ENCODE assay signal across 32 cellular contexts in the genomic region with DNA sequence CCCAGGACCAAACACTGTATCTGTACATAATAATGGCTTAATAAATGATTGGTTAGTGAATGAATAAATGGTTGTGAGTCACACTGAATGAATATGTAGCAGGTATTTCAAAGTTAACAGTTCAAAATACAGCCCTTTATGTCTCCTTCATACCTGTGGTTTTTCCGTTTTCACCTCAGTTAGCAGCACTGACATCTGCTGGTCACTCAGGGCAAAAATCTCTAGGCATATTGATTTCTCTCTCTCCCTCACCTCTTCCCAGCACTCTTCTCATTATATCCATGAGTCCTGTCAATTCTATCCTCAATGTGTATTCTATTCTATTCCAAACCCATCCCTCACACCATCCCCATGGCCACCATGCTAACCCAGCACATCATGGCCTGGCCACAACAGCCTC.
A peak's percentile ranks its signal among the peaks of the same experiment; 100 is the strongest.
DNase-seq lines count a peak whose midpoint lies in the region; ATAC-seq and TF ChIP-seq lines count a peak whose summit lies in the region.
"Had no signal": no experiment of that assay in that cellular context is flagged by ENCODE, and none has a peak within 500 bp of the region (broad histone marks: within the 10 kb centered on the region; RNA-seq: fewer than 3 reads in every experiment).

No MANE protein-coding gene starts in this region.

- H4K20me1 ChIP-seq in OCI-LY1 (ENCODE audit: insufficient read depth, low read length) (no peaks in the 10 kb centered on the region), neural cell (ENCODE audit: insufficient read depth) (no peaks in the 10 kb centered on the region)

- TF ChIP-seq RAD21 in neural cell (conservative IDR thresholded peaks at IDR 0.05), result peak; percentile 37

- H3K36me3 Mint-ChIP-seq in endodermal cell (ENCODE audit: low read depth), result peaks cover 5% of the 10 kb centered on the region
- peaks cover 2% of the 10 kb centered on the region for H3K36me3 Mint-ChIP-seq in activated naive CD4-positive, alpha-beta T cell treated with anti-CD3 and anti-CD28 coated beads, Interleukin-2, amount 10 ng/mL, durations not matched to agents 7 days and 5 days

- H3K4me2 ChIP-seq in OCI-LY1 (ENCODE audit: low read length) (no peak overlapping the region), neural cell (ENCODE audit: low read length) (no peak overlapping the region)

- H3K4me3 ChIP-seq in OCI-LY1 (ENCODE audit: low read depth, low read length, poor library complexity, severe bottlenecking), result no peak overlapping the region
- no peak overlapping the region for H3K4me3 ChIP-seq in endodermal cell (ENCODE audit: low read length)
- H3K4me3 ChIP-seq in neural cell (ENCODE audit: low read length), result no peak overlapping the region
- no peak overlapping the region for H3K4me3 ChIP-seq in suprapubic skin
- H3K4me3 ChIP-seq: GM12878, lung, SK-N-MC had no signal

- H3F3A ChIP-seq in OCI-LY1 (ENCODE audit: insufficient read depth, low read length) (no peaks in the 10 kb centered on the region), neural cell (ENCODE audit: insufficient read depth, low read length, poor library complexity, severe bottlenecking) (no peaks in the 10 kb centered on the region)

- H3K4me1 ChIP-seq in OCI-LY1 (ENCODE audit: insufficient read depth, low read length, severe bottlenecking), result no peaks in the 10 kb centered on the region
- H3K4me1 ChIP-seq in endodermal cell (ENCODE audit: control insufficient read depth, insufficient read depth, low read length), result no peaks in the 10 kb centered on the region
- peaks cover 5% of the 10 kb centered on the region for H3K4me1 ChIP-seq in suprapubic skin
- H3K4me1 ChIP-seq: pancreas had no signal

- TF ChIP-seq EP300 in neural cell (conservative IDR thresholded peaks at IDR 0.05; ENCODE audit: poor library complexity, severe bottlenecking) (no peak), suprapubic skin (IDR thresholded peaks at IDR 0.05) (no peak)

- no peaks in the 10 kb centered on the region for H3K79me2 ChIP-seq in OCI-LY1 (ENCODE audit: insufficient read depth, low read length)
- H3K79me2 ChIP-seq in neural cell (replicated peaks; ENCODE audit: insufficient read depth, low read length), result no peaks in the 10 kb centered on the region

- H3K9me2 ChIP-seq in OCI-LY1 (ENCODE audit: low read depth, low read length) (no peaks in the 10 kb centered on the region), neural cell (ENCODE audit: insufficient read depth, low read length) (no peaks in the 10 kb centered on the region)

- H3K36me3 ChIP-seq in OCI-LY1 (ENCODE audit: insufficient read depth, low read length) (no peaks in the 10 kb centered on the region), endodermal cell (ENCODE audit: control insufficient read depth, insufficient read depth, low read length) (no peaks in the 10 kb centered on the region), neural cell (ENCODE audit: insufficient read depth, low read length) (no peaks in the 10 kb centered on the region), suprapubic skin (no peaks in the 10 kb centered on the region)
- H3K36me3 ChIP-seq: adrenal gland, esophagus squamous epithelium, heart right ventricle, pancreas had no signal

- H3K4me3 Mint-ChIP-seq in endodermal cell, result no peak overlapping the region
- H3K4me3 Mint-ChIP-seq in activated naive CD4-positive, alpha-beta T cell treated with anti-CD3 and anti-CD28 coated beads, Interleukin-2, amount 10 ng/mL, durations not matched to agents 7 days and 5 days, result no peak overlapping the region
- H3K4me3 Mint-ChIP-seq: activated CD4-positive, alpha-beta memory T cell treated with anti-CD3 and anti-CD28 coated beads for 36 hours; nephron progenitor cell had no signal

- DNase-seq in DMS53 (lab: John Stamatoyannopoulos, UW) (peak; percentile 9), DMS53 treated with DMSO at 0.1 percent for 48 hours (lab: John Stamatoyannopoulos, UW; ENCODE audit: unreplicated experiment) (no peak), endodermal cell (no peak), suprapubic skin (ENCODE audit: low spot score in 2 of 2) (no peak)
- no peak for DNase-seq in activated naive CD4-positive, alpha-beta T cell treated with anti-CD3 and anti-CD28 coated beads, Interleukin-2, amount 10 ng/mL, durations not matched to agents 7 days and 5 days
- DNase-seq: 8988T; activated CD4-positive, alpha-beta memory T cell treated with anti-CD3 and anti-CD28 coated beads for 36 hours; activated CD4-positive, CD25-positive, alpha-beta regulatory T cell treated with anti-CD3 and anti-CD28 coated beads, Interleukin-2, amount 50 U/mL, for 72 hours; activated T-cell treated with anti-CD3 and anti-CD28 coated beads, Interleukin-2, amount 50 U/mL, for 72 hours; adrenal gland; body of pancreas; CD4-positive, CD25-positive, alpha-beta regulatory T cell; esophagus squamous epithelium; foreskin melanocyte; HCEC 1CT; heart right ventricle; left cardiac atrium; NCI-H146; NCI-H446 treated with DMSO at 0.1 percent for 48 hours; NCI-H774; nephron progenitor cell; pancreas; retina; small intestine; stimulated activated naive B cell treated with anti-CD40 and anti-IgM and Interleukin-4, amounts not matched to agents 10 μg/mL and 1 μg/mL and 100 μg/mL, for 72 hours; T-helper 1 cell had no signal

- H3K9ac ChIP-seq in OCI-LY1 (ENCODE audit: low read length) (no peak overlapping the region), endodermal cell (ENCODE audit: extremely low read depth, low read length, poor library complexity, severe bottlenecking) (no peak overlapping the region), neural cell (ENCODE audit: low read length) (no peak overlapping the region)

- no peaks in the 10 kb centered on the region for H3K27me3 ChIP-seq in OCI-LY1 (ENCODE audit: insufficient read depth, low read length)
- H3K27me3 ChIP-seq in endodermal cell (ENCODE audit: control insufficient read depth, insufficient read depth, low read length, poor library complexity, severe bottlenecking), result no peaks in the 10 kb centered on the region
- H3K27me3 ChIP-seq in neural cell (ENCODE audit: insufficient read depth, low read depth, low read length), result no peaks in the 10 kb centered on the region
- H3K27me3 ChIP-seq in suprapubic skin, result no peaks in the 10 kb centered on the region
- H3K27me3 ChIP-seq: adrenal gland, body of pancreas, esophagus squamous epithelium, heart right ventricle, pancreas had no signal

- H3K9me3 Mint-ChIP-seq in endodermal cell, result peaks cover 88% of the 10 kb centered on the region
- H3K9me3 Mint-ChIP-seq in activated naive CD4-positive, alpha-beta T cell treated with anti-CD3 and anti-CD28 coated beads, Interleukin-2, amount 10 ng/mL, durations not matched to agents 7 days and 5 days, result peaks cover 54% of the 10 kb centered on the region

- no peak for ATAC-seq in GM21529 (IDR thresholded peaks at IDR 0.05; ENCODE audit: unreplicated experiment)
- ATAC-seq: activated T-cell treated with anti-CD3 and anti-CD28 coated beads, Interleukin-2, amount 50 U/mL, for 72 hours; GM12878 had no signal

- peak; percentile 18; the same call in 1 of the 2 replicates for TF ChIP-seq CTCF in OCI-LY1 (IDR thresholded peaks at IDR 0.05; ENCODE audit: low read length)
- peak; percentile 17 for TF ChIP-seq CTCF in endodermal cell (conservative IDR thresholded peaks at IDR 0.05)
- TF ChIP-seq CTCF in neural cell (IDR thresholded peaks at IDR 0.05; ENCODE audit: poor library complexity, severe bottlenecking), result no peak
- TF ChIP-seq CTCF in suprapubic skin (IDR thresholded peaks at IDR 0.05), result no peak

- WGBS in endodermal cell (ENCODE audit: insufficient coverage in 1 of 2, insufficient read length in 1 of 2), 2 experiments, result 60 to 69% methylated on average over 1 of the region's 1 CpG
- WGBS in suprapubic skin, result 53% methylated on average over 1 of the region's 1 CpG

- no peak for TF ChIP-seq POLR2A in suprapubic skin (IDR thresholded peaks at IDR 0.05)

- no peak overlapping the region for H3K27ac ChIP-seq in OCI-LY1 (ENCODE audit: low read depth, low read length, poor library complexity, severe bottlenecking)
- no peak overlapping the region for H3K27ac ChIP-seq in endodermal cell (ENCODE audit: low read depth, low read length)
- H3K27ac ChIP-seq in neural cell (ENCODE audit: low read length), result no peak overlapping the region
- no peak overlapping the region for H3K27ac ChIP-seq in suprapubic skin
- H3K27ac ChIP-seq: adrenal gland, body of pancreas, esophagus squamous epithelium, heart right ventricle, pancreas, SK-N-MC had no signal

- no peaks in the 10 kb centered on the region for H3K4me1 Mint-ChIP-seq in endodermal cell
- peaks cover 6% of the 10 kb centered on the region for H3K4me1 Mint-ChIP-seq in activated naive CD4-positive, alpha-beta T cell treated with anti-CD3 and anti-CD28 coated beads, Interleukin-2, amount 10 ng/mL, durations not matched to agents 7 days and 5 days
- H3K4me1 Mint-ChIP-seq: nephron progenitor cell had no signal

- no peak overlapping the region for H3K27ac Mint-ChIP-seq in endodermal cell
- H3K27ac Mint-ChIP-seq in activated naive CD4-positive, alpha-beta T cell treated with anti-CD3 and anti-CD28 coated beads, Interleukin-2, amount 10 ng/mL, durations not matched to agents 7 days and 5 days, result no peak overlapping the region
- H3K27ac Mint-ChIP-seq: activated CD4-positive, alpha-beta memory T cell treated with anti-CD3 and anti-CD28 coated beads for 36 hours; activated T-cell treated with anti-CD3 and anti-CD28 coated beads, Interleukin-2, amount 50 U/mL, for 72 hours; nephron progenitor cell; stimulated activated naive B cell treated with anti-CD40 and anti-IgM and Interleukin-4, amounts not matched to agents 10 μg/mL and 1 μg/mL and 100 μg/mL, for 72 hours had no signal

- H3K27me3 Mint-ChIP-seq in endodermal cell (ENCODE audit: insufficient read depth), result no peaks in the 10 kb centered on the region
- H3K27me3 Mint-ChIP-seq in activated naive CD4-positive, alpha-beta T cell treated with anti-CD3 and anti-CD28 coated beads, Interleukin-2, amount 10 ng/mL, durations not matched to agents 7 days and 5 days, result no peaks in the 10 kb centered on the region
- H3K27me3 Mint-ChIP-seq: activated CD4-positive, alpha-beta memory T cell treated with anti-CD3 and anti-CD28 coated beads for 36 hours; CD4-positive, CD25-positive, alpha-beta regulatory T cell had no signal

- CTCF ChIA-PET in activated naive CD4-positive, alpha-beta T cell treated with anti-CD3 and anti-CD28 coated beads, Interleukin-2, amount 10 ng/mL, durations not matched to agents 7 days and 5 days (lab: Charles Lee), result no interaction called here

- H2AFZ ChIP-seq in OCI-LY1 (ENCODE audit: low read length), result no peak overlapping the region
- no peak overlapping the region for H2AFZ ChIP-seq in neural cell (ENCODE audit: low read depth, low read length)

- H3K9me3 ChIP-seq in OCI-LY1 (ENCODE audit: low read length) (0 out of 2 replicates have a peak, but pooled peaks cover 6% of the 10 kb centered on the region), endodermal cell (ENCODE audit: control insufficient read depth, low read length) (peaks cover 92% of the 10 kb centered on the region), neural cell (ENCODE audit: low read length) (peaks cover 9% of the 10 kb centered on the region), suprapubic skin (peaks cover 9% of the 10 kb centered on the region)
- H3K9me3 ChIP-seq: adrenal gland, pancreas had no signal

TF ChIP-seq in neural cell, 6 proteins besides CTCF, POLR2A, EP300 and RAD21:
- TF ChIP-seq TAF1 (IDR thresholded peaks at IDR 0.05; ENCODE audit: low read depth), result no peak
- peak; percentile 34 for TF ChIP-seq SMC3 (conservative IDR thresholded peaks at IDR 0.05; ENCODE audit: poor library complexity)

Comparison
In these comparisons a context has a peak if more than half of its experiments do, and no peak if none do; other contexts are left out.
1. CTCF ChIP-seq: peak in OCI-LY1 (single experiment) and endodermal cell (single experiment); none in neural cell (single experiment) and suprapubic skin (0 of 2).